Comparison of ENCODE assay signal across 10 cellular contexts in genomic region chr1:155016231-155016831, GRCh38. TPM values are rescaled to one million over a fixed set of nuclear protein-coding genes. Genes with fewer than 3 reads are reported as not detected.
A peak's percentile ranks its signal among the peaks of the same experiment; 100 is the strongest.
DNase-seq lines count a peak whose midpoint lies in the region; ATAC-seq and TF ChIP-seq lines count a peak whose summit lies in the region.
"Had no signal": no experiment of that assay in that cellular context is flagged by ENCODE, and none has a peak within 500 bp of the region (broad histone marks: within the 10 kb centered on the region; RNA-seq: fewer than 3 reads in every experiment).

No MANE protein-coding gene starts in this region.

- WGBS in body of pancreas, 2 donors: 63 to 71% methylated on average over 6 to 25 of the region's 26 CpGs
- WGBS in mesenchymal stem cell: 96% methylated on average over 26 of the region's 26 CpGs

- peak overlapping the region; percentile 85 for H3K27ac Mint-ChIP-seq in activated naive CD4-positive, alpha-beta T cell treated with anti-CD3 and anti-CD28 coated beads for 36 hours

- peak overlapping the region; percentile 43 for H4K91ac ChIP-seq in mesenchymal stem cell (ENCODE audit: low read length)

- H3K36me3 ChIP-seq in body of pancreas (replicated peaks in 1 of 2; ENCODE audit: insufficient read depth in 1 of 2, low read depth in 2 of 2) (peaks cover 0 to 7% of the 10 kb centered on the region in 2 donors), mesenchymal stem cell (ENCODE audit: control insufficient read depth in 1 of 2, insufficient read depth in 2 of 2, low read depth in 1 of 2, low read length in 2 of 2) (peaks cover 28 to 52% of the 10 kb centered on the region in 2 experiments), upper lobe of right lung (peaks cover 28% of the 10 kb centered on the region)

- CTCF ChIA-PET in activated naive CD4-positive, alpha-beta T cell treated with anti-CD3 and anti-CD28 coated beads for 36 hours (lab: Charles Lee): interaction anchor here (0.7 to 4.1 kb wide), 18 partner anchors 8 to 157 kb away, joined by 3 to 37 read pairs (median 4); partner anchors contain the start of genes ADAM15, FLAD1, KRTCAP2 and PMVK

- no peak overlapping the region for H2BK120ac ChIP-seq in mesenchymal stem cell (ENCODE audit: low read depth, low read length)

- intact Hi-C loops in activated naive CD4-positive, alpha-beta T cell treated with anti-CD3 and anti-CD28 coated beads for 36 hours (cut with micrococcal nuclease): loop anchor here (2.0 kb wide), 2 partner anchors 34 to 68 kb away; partner anchors contain the start of gene ADAM15
- intact Hi-C loops in body of pancreas (cut with DNase I): no loop called here
- intact Hi-C loops in upper lobe of right lung (cut with DNase I): no loop called here

- peak; percentile 63 for DNase-seq in activated naive CD4-positive, alpha-beta T cell treated with anti-CD3 and anti-CD28 coated beads for 36 hours
- no peak for DNase-seq in activated naive CD4-positive, alpha-beta T cell (lab: John Stamatoyannopoulos, UW)
- no peak for DNase-seq in body of pancreas
- no peak for DNase-seq in mesenchymal stem cell
- no peak for DNase-seq in upper lobe of right lung
- DNase-seq in HCEC 1CT: no peak
- DNase-seq in middle frontal gyrus (ENCODE audit: extremely low spot score, low spot score): no peak
- DNase-seq in 8988T: no peak
- DNase-seq: activated effector memory CD4-positive, alpha-beta T cell treated with anti-CD3 and anti-CD28 coated beads, Interleukin-2, amount 50 U/mL, for 16 hours had no signal

- ATAC-seq in body of pancreas (no peak), upper lobe of right lung (no peak)

- TF ChIP-seq CTCF in body of pancreas (IDR thresholded peaks at IDR 0.05) (no peak), upper lobe of right lung (IDR thresholded peaks at IDR 0.05) (no peak)

- no peak overlapping the region for H2AFZ ChIP-seq in mesenchymal stem cell (ENCODE audit: low read depth, low read length)

- H2AK5ac ChIP-seq in mesenchymal stem cell (ENCODE audit: low read length, severe bottlenecking): no peak overlapping the region

- peak overlapping the region; percentile 15 for H4K8ac ChIP-seq in mesenchymal stem cell (ENCODE audit: low read length)

- no peak overlapping the region for H2BK5ac ChIP-seq in mesenchymal stem cell (ENCODE audit: low read depth, low read length, poor library complexity, severe bottlenecking)

- H2BK15ac ChIP-seq in mesenchymal stem cell (ENCODE audit: low read depth, poor library complexity, severe bottlenecking): peak overlapping the region; percentile 90

- peaks cover 20% of the 10 kb centered on the region for H3K79me1 ChIP-seq in mesenchymal stem cell (replicated peaks; ENCODE audit: low read length, poor library complexity, severe bottlenecking)

- H3K18ac ChIP-seq in mesenchymal stem cell (ENCODE audit: low read depth in 1 of 2, low read length in 2 of 2): no peak overlapping the region

- no peak overlapping the region for H3K4ac ChIP-seq in mesenchymal stem cell (ENCODE audit: low read depth in 1 of 2, low read length in 2 of 2)

- no peak for TF ChIP-seq POLR2A in body of pancreas (IDR thresholded peaks at IDR 0.05)

- H3K14ac ChIP-seq in mesenchymal stem cell (ENCODE audit: low read length in 2 of 2): no peak overlapping the region

- H2BK12ac ChIP-seq in mesenchymal stem cell (ENCODE audit: low read length in 2 of 2): no peak overlapping the region

- peak overlapping the region; percentile 87 for H3K9ac ChIP-seq in mesenchymal stem cell (ENCODE audit: low read length)

- H3K27me3 ChIP-seq in body of pancreas (no peaks in the 10 kb centered on the region), mesenchymal stem cell (ENCODE audit: control insufficient read depth in 1 of 2, insufficient read depth in 1 of 2, low read length in 2 of 2) (no peaks in the 10 kb centered on the region), upper lobe of right lung (no peaks in the 10 kb centered on the region)
- H3K27me3 ChIP-seq: BE2C had no signal

- H3K4me2 ChIP-seq in mesenchymal stem cell (ENCODE audit: low read length, poor library complexity, severe bottlenecking): no peak overlapping the region

- no peak overlapping the region for H3K23ac ChIP-seq in mesenchymal stem cell (ENCODE audit: low read length in 2 of 2)

- H3K9me3 ChIP-seq in body of pancreas (no peaks in the 10 kb centered on the region), mesenchymal stem cell (ENCODE audit: control insufficient read depth, low read length) (no peaks in the 10 kb centered on the region), upper lobe of right lung (no peaks in the 10 kb centered on the region)
- H3K9me3 ChIP-seq: BE2C had no signal

- H3K9me3 Mint-ChIP-seq in activated naive CD4-positive, alpha-beta T cell treated with anti-CD3 and anti-CD28 coated beads for 36 hours: no peaks in the 10 kb centered on the region

- H3K27ac ChIP-seq in body of pancreas (peak overlapping the region; percentile 56 to 72 (median 68)), mesenchymal stem cell (ENCODE audit: low read length, poor library complexity, severe bottlenecking) (no peak overlapping the region), upper lobe of right lung (peak overlapping the region; percentile 76)

- peaks cover 73% of the 10 kb centered on the region for H3K4me1 Mint-ChIP-seq in activated naive CD4-positive, alpha-beta T cell treated with anti-CD3 and anti-CD28 coated beads for 36 hours (ENCODE audit: low read depth)

- no peak overlapping the region for H3K4me3 ChIP-seq in body of pancreas
- no peak overlapping the region for H3K4me3 ChIP-seq in mesenchymal stem cell (ENCODE audit: insufficient read depth in 1 of 2, low read depth in 1 of 2, low read length in 2 of 2)
- H3K4me3 ChIP-seq in upper lobe of right lung: no peak overlapping the region

- H3K36me3 Mint-ChIP-seq in activated naive CD4-positive, alpha-beta T cell treated with anti-CD3 and anti-CD28 coated beads for 36 hours (ENCODE audit: low read depth): peaks cover 36% of the 10 kb centered on the region

- no peaks in the 10 kb centered on the region for H3K27me3 Mint-ChIP-seq in activated naive CD4-positive, alpha-beta T cell treated with anti-CD3 and anti-CD28 coated beads for 36 hours (ENCODE audit: low read depth)

- peak overlapping the region; percentile 40 for H3K4me3 Mint-ChIP-seq in activated naive CD4-positive, alpha-beta T cell treated with anti-CD3 and anti-CD28 coated beads for 36 hours

- H3K4me1 ChIP-seq in body of pancreas (peaks cover 49% of the 10 kb centered on the region), mesenchymal stem cell (ENCODE audit: control insufficient read depth, insufficient read depth, low read depth, low read length) (peaks cover 35% of the 10 kb centered on the region), upper lobe of right lung (peaks cover 50% of the 10 kb centered on the region)

RNA-seq across cellular contexts. Expression of gene ZBTB7B, which starts 13.7 kb away (rescaled TPM):
- total RNA-seq in activated naive CD4-positive, alpha-beta T cell treated with anti-CD3 and anti-CD28 coated beads for 36 hours: 100 to 1,000 TPM in 1 of 2 experiments, 10 to 100 TPM in 1; 90.6 to 101 TPM
- total RNA-seq in body of pancreas (10 to 100 TPM; 30.1 to 34.3 TPM), upper lobe of right lung (80.4 TPM)
- 18.3 TPM for polyA plus RNA-seq in mesenchymal stem cell (2013, experiment 1 of 2)
- 18.3 TPM for polyA plus RNA-seq in mesenchymal stem cell (2013, experiment 2 of 2)

RNA-seq across cellular contexts. Expression of gene DCST2, which starts 17.2 kb away (rescaled TPM):
- total RNA-seq in activated naive CD4-positive, alpha-beta T cell treated with anti-CD3 and anti-CD28 coated beads for 36 hours: 1 to 10 TPM; 1.1 to 1.5 TPM
- total RNA-seq in body of pancreas (1 to 10 TPM in 1 of 2 donors, under 1 TPM in 1; 0.33 to 1.8 TPM), upper lobe of right lung (1.5 TPM)
- polyA plus RNA-seq in mesenchymal stem cell (2013, experiment 1 of 2): 0.07 TPM
- polyA plus RNA-seq in mesenchymal stem cell (2013, experiment 2 of 2): 0.08 TPM

RNA-seq across cellular contexts. Expression of gene DCST1, which starts 17.3 kb away (rescaled TPM):
- not detected for total RNA-seq in activated naive CD4-positive, alpha-beta T cell treated with anti-CD3 and anti-CD28 coated beads for 36 hours
- total RNA-seq in body of pancreas (not detected), upper lobe of right lung (not detected)
- not detected for polyA plus RNA-seq in mesenchymal stem cell (2013, experiment 1 of 2)
- polyA plus RNA-seq in mesenchymal stem cell (2013, experiment 2 of 2): not detected

RNA-seq across cellular contexts. Expression of gene LENEP, which starts 22.9 kb away (rescaled TPM):
- total RNA-seq in activated naive CD4-positive, alpha-beta T cell treated with anti-CD3 and anti-CD28 coated beads for 36 hours: under 1 TPM; 0.36 to 0.99 TPM
- total RNA-seq in body of pancreas (not detected), upper lobe of right lung (not detected)
- not detected for polyA plus RNA-seq in mesenchymal stem cell (2013, experiment 1 of 2)
- polyA plus RNA-seq in mesenchymal stem cell (2013, experiment 2 of 2): not detected

RNA-seq across cellular contexts. Expression of gene FLAD1, which starts 33.2 kb away (rescaled TPM):
- total RNA-seq in activated naive CD4-positive, alpha-beta T cell treated with anti-CD3 and anti-CD28 coated beads for 36 hours: 10 to 100 TPM; 27.2 to 30.0 TPM
- 10 to 100 TPM; 10.1 to 51.4 TPM for total RNA-seq in body of pancreas
- 26.7 TPM for polyA plus RNA-seq in mesenchymal stem cell (2013, experiment 1 of 2)
- 26.3 TPM for polyA plus RNA-seq in mesenchymal stem cell (2013, experiment 2 of 2)
- 29.0 TPM for total RNA-seq in upper lobe of right lung
